11 cellular contexts compared by ENCODE assay signal in the genomic region with DNA sequence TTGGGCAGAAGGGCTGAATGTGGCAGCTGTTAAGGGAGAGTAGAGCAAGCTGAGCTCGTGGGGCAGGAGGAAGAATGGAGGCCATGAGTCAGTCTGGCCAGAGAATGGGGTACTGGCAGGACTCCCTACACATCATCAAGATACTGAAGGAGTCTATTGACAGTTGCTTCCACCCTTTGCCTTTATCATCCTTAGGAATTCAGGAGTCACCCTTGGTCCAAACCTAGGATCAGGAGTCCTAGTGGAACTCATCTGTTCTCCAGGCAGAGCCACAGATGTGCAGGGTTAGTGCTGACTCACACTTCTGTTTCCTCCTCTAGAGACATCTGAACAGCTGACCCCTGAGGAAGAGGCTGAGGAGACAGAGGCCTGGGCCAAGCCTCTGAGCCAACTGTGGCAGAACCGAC. TPM values are rescaled to one million over a fixed set of nuclear protein-coding genes. Genes with fewer than 3 reads are reported as not detected.
DNase-seq lines count a peak whose midpoint lies in the region; ATAC-seq and TF ChIP-seq lines count a peak whose summit lies in the region.
"Had no signal": no experiment of that assay in that cellular context is flagged by ENCODE, and none has a peak within 500 bp of the region (broad histone marks: within the 10 kb centered on the region; RNA-seq: fewer than 3 reads in every experiment).

No MANE protein-coding gene starts in this region.

- no CpG with 5 or more reads among the region's 2 CpGs for WGBS in trophoblast cell (ENCODE audit: extremely low coverage, insufficient coverage, insufficient read length)
- 67 to 68% methylated on average over 1 to 2 of the region's 2 CpGs for WGBS in body of pancreas, 2 donors

- no peak for TF ChIP-seq CTCF in dorsolateral prefrontal cortex (IDR thresholded peaks at IDR 0.05 in 54 of 56, conservative IDR thresholded peaks at IDR 0.05 in 2 of 56; ENCODE audit: low read depth in 1 of 56, partially characterized antibody in 56 of 56)
- TF ChIP-seq CTCF in body of pancreas (IDR thresholded peaks at IDR 0.05): no peak

- H4K91ac ChIP-seq in trophoblast cell (ENCODE audit: low read depth, low read length): no peak overlapping the region

- peak overlapping the region; percentile 71 for H3K27ac Mint-ChIP-seq in activated CD4-positive, alpha-beta T cell treated with anti-CD3 and anti-CD28 coated beads for 36 hours

- no peak overlapping the region for H3K4me3 ChIP-seq in dorsolateral prefrontal cortex
- no peak overlapping the region for H3K4me3 ChIP-seq in trophoblast cell (ENCODE audit: low read depth, low read length)
- H3K4me3 ChIP-seq in body of pancreas: no peak overlapping the region

- H3K9me3 Mint-ChIP-seq in activated CD4-positive, alpha-beta T cell treated with anti-CD3 and anti-CD28 coated beads for 36 hours (ENCODE audit: low read depth): no peaks in the 10 kb centered on the region
- H3K9me3 Mint-ChIP-seq: activated T-cell treated with anti-CD3 and anti-CD28 coated beads, Interleukin-2, amount 50 U/mL, for 4 hours; IgD-negative memory B cell had no signal

- H3K27me3 ChIP-seq in dorsolateral prefrontal cortex: no peaks in the 10 kb centered on the region
- H3K27me3 ChIP-seq in trophoblast cell (ENCODE audit: insufficient read depth, low read length): no peaks in the 10 kb centered on the region
- no peaks in the 10 kb centered on the region for H3K27me3 ChIP-seq in body of pancreas

- H2BK120ac ChIP-seq in trophoblast cell (ENCODE audit: insufficient read depth, low read length, poor library complexity): no peak overlapping the region

- peak overlapping the region in 44 of 59 donors; percentile 0 to 87 (median 48) for H3K27ac ChIP-seq in dorsolateral prefrontal cortex
- no peak overlapping the region for H3K27ac ChIP-seq in trophoblast cell (ENCODE audit: low read depth, low read length)
- H3K27ac ChIP-seq in body of pancreas: no peak overlapping the region

- H3K4ac ChIP-seq in trophoblast cell (ENCODE audit: low read depth, low read length): no peak overlapping the region

- POLR2A ChIA-PET in activated CD4-positive, alpha-beta T cell treated with anti-CD3 and anti-CD28 coated beads for 36 hours (lab: Charles Lee): no interaction called here

- no peak overlapping the region for H3K14ac ChIP-seq in trophoblast cell (ENCODE audit: low read length)

- DNase-seq in activated CD4-positive, alpha-beta T cell treated with anti-CD3 and anti-CD28 coated beads for 36 hours: no peak
- no peak for DNase-seq in activated CD4-positive, alpha-beta T cell treated with anti-CD3 and anti-CD28 coated beads, Interleukin-2, amount 50 U/mL, for 4 hours
- DNase-seq in RPMI7951 (ENCODE audit: low read depth) (peak; percentile 92), dorsolateral prefrontal cortex (no peak), trophoblast cell (no peak), cerebellar cortex (ENCODE audit: low spot score) (no peak), body of pancreas (no peak)
- DNase-seq: 8988T; activated T-cell treated with anti-CD3 and anti-CD28 coated beads, Interleukin-2, amount 50 U/mL, for 4 hours had no signal

- H3K23ac ChIP-seq in trophoblast cell (ENCODE audit: low read length): no peak overlapping the region

- intact Hi-C loops in activated CD4-positive, alpha-beta T cell treated with anti-CD3 and anti-CD28 coated beads for 36 hours (cut with DNase I, micrococcal nuclease): no loop called here
- intact Hi-C loops in dorsolateral prefrontal cortex (cut with DNase I): no loop called here
- intact Hi-C loops in body of pancreas (cut with DNase I): no loop called here

- no peak overlapping the region for H2AK5ac ChIP-seq in trophoblast cell (ENCODE audit: low read length)

- peaks cover 4% of the 10 kb centered on the region for H3K9me3 ChIP-seq in trophoblast cell (ENCODE audit: insufficient read depth, low read depth, low read length)
- H3K9me3 ChIP-seq in body of pancreas: no peaks in the 10 kb centered on the region

- H4K12ac ChIP-seq in trophoblast cell (ENCODE audit: low read depth, low read length): no peak overlapping the region

- TF ChIP-seq POLR2A in body of pancreas (IDR thresholded peaks at IDR 0.05): no peak

- H2BK5ac ChIP-seq in trophoblast cell (ENCODE audit: low read depth, low read length, poor library complexity): no peak overlapping the region

- H3K4me1 Mint-ChIP-seq in activated CD4-positive, alpha-beta T cell treated with anti-CD3 and anti-CD28 coated beads for 36 hours: no peaks in the 10 kb centered on the region

- no peak overlapping the region for H3K18ac ChIP-seq in trophoblast cell (ENCODE audit: low read length)

- H3K4me1 ChIP-seq in trophoblast cell (ENCODE audit: control insufficient read depth in 1 of 2, insufficient read depth in 2 of 2, low read length in 2 of 2) (no peaks in the 10 kb centered on the region), body of pancreas (no peaks in the 10 kb centered on the region)

- no peaks in the 10 kb centered on the region for H3K79me2 ChIP-seq in trophoblast cell (ENCODE audit: control insufficient read depth, insufficient read depth, low read length, poor library complexity)

- no peaks in the 10 kb centered on the region for H3K27me3 Mint-ChIP-seq in activated CD4-positive, alpha-beta T cell treated with anti-CD3 and anti-CD28 coated beads for 36 hours
- H3K27me3 Mint-ChIP-seq: IgD-negative memory B cell had no signal

- no peak for ATAC-seq in activated CD4-positive, alpha-beta T cell treated with anti-CD3 and anti-CD28 coated beads for 36 hours
- no peak for ATAC-seq in GM21390 (IDR thresholded peaks at IDR 0.05; ENCODE audit: unreplicated experiment)
- no peak for ATAC-seq in body of pancreas
- ATAC-seq: activated T-cell treated with anti-CD3 and anti-CD28 coated beads, Interleukin-2, amount 50 U/mL, for 4 hours had no signal

- peaks cover 69 to 85% of the 10 kb centered on the region in 2 experiments for H3K36me3 ChIP-seq in trophoblast cell (ENCODE audit: control insufficient read depth in 1 of 2, insufficient read depth in 2 of 2, low read length in 2 of 2)
- peaks cover 8 to 55% of the 10 kb centered on the region in 2 donors for H3K36me3 ChIP-seq in body of pancreas (replicated peaks in 1 of 2; ENCODE audit: insufficient read depth in 1 of 2, low read depth in 2 of 2)

- CTCF ChIA-PET in activated CD4-positive, alpha-beta T cell treated with anti-CD3 and anti-CD28 coated beads for 36 hours (lab: Charles Lee): interaction anchor here (0.5 to 0.7 kb wide), 2 partner anchors 9 to 19 kb away, joined by 3 read pairs; partner anchors contain the start of gene ST3GAL3

- H3K36me3 Mint-ChIP-seq in activated CD4-positive, alpha-beta T cell treated with anti-CD3 and anti-CD28 coated beads for 36 hours (ENCODE audit: low read depth): peaks cover 69% of the 10 kb centered on the region

- H4K8ac ChIP-seq in trophoblast cell (ENCODE audit: low read depth, low read length): no peak overlapping the region

- H3K4me3 Mint-ChIP-seq in activated CD4-positive, alpha-beta T cell treated with anti-CD3 and anti-CD28 coated beads for 36 hours: no peak overlapping the region
- H3K4me3 Mint-ChIP-seq: activated T-cell treated with anti-CD3 and anti-CD28 coated beads, Interleukin-2, amount 50 U/mL, for 4 hours; IgD-negative memory B cell had no signal

- no peaks in the 10 kb centered on the region for H3K79me1 ChIP-seq in trophoblast cell (ENCODE audit: low read length)

- H3K9ac ChIP-seq in trophoblast cell (ENCODE audit: low read length): peak overlapping the region; percentile 25

- H2AFZ ChIP-seq in trophoblast cell (ENCODE audit: insufficient read depth, low read length, poor library complexity): no peak overlapping the region

- no peak overlapping the region for H2BK12ac ChIP-seq in trophoblast cell (ENCODE audit: low read length)

- no peak overlapping the region for H3K4me2 ChIP-seq in trophoblast cell (ENCODE audit: low read length)

RNA-seq across cellular contexts. Expression of gene ST3GAL3, which starts 18.7 kb away (rescaled TPM):
- 10 to 100 TPM; 15.8 to 20.9 TPM for total RNA-seq in activated CD4-positive, alpha-beta T cell treated with anti-CD3 and anti-CD28 coated beads for 36 hours
- 14.7 and 15.6 TPM in 2 replicates for total RNA-seq in RPMI7951 (2014; rRNA removed; shearing (Covaris generic))
- total RNA-seq in dorsolateral prefrontal cortex (10 to 100 TPM; 35.1 to 80.7 (median 56.5) TPM), body of pancreas (10 to 100 TPM; 14.5 to 15.2 TPM)
- 3.6 and 4.8 TPM in 2 replicates for polyA plus RNA-seq in trophoblast cell (2013)

RNA-seq across cellular contexts. Expression of gene KDM4A, which starts 38.6 kb away (rescaled TPM):
- total RNA-seq in activated CD4-positive, alpha-beta T cell treated with anti-CD3 and anti-CD28 coated beads for 36 hours: 10 to 100 TPM; 34.0 to 35.8 TPM
- 22.0 and 29.6 TPM in 2 replicates for total RNA-seq in RPMI7951 (2014; rRNA removed; shearing (Covaris generic))
- 10 to 100 TPM; 30.7 to 59.1 (median 45.8) TPM for total RNA-seq in dorsolateral prefrontal cortex
- polyA plus RNA-seq in trophoblast cell (2013): 20.5 and 21.9 TPM in 2 replicates
- 10 to 100 TPM; 11.2 to 12.5 TPM for total RNA-seq in body of pancreas

Comparison
In these comparisons a context has a peak if more than half of its experiments do, and no peak if none do; other contexts are left out.
1. H3K27ac ChIP-seq: peak in dorsolateral prefrontal cortex (44 of 59); none in trophoblast cell (single experiment) and body of pancreas (0 of 4).